8 cellular contexts compared by ENCODE assay signal in the genomic region with DNA sequence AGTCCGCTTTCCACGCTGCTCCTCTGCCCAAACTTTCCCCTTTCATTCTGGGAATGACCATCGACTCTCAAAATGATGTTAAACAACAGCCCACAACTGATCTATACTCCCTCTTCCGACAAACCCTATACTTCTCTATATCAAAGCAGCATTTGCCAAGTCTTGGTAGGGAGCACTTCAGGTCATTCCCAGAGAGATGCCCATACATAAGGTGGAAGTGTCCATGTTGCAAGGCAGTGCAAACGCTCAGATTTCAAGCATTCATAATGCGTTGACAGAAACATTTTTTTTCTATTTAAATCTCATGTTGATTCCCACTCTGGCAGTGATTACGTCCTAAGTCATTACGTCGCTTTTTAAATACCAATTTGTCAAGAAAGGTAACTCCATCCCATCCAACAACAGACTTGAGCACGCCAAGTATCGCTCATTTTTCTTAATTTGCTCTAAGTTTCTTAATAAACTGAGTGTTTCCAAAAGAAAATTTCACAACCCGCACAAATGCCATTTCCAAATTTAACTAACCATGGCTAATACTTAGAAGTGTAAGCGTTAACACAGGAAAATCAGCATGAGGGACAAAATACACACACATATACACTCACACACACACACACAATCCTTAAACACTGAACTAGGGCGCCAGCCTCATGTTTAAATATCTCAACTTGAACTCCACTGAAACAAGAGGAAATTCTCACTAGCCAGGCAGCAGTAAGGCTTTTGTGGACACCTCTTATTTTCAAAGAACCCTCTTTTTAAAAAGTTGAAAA. TPM values are rescaled to one million over a fixed set of nuclear protein-coding genes. Genes with fewer than 3 reads are reported as not detected.
A peak's percentile ranks its signal among the peaks of the same experiment; 100 is the strongest.
DNase-seq lines count a peak whose midpoint lies in the region; ATAC-seq and TF ChIP-seq lines count a peak whose summit lies in the region.

No MANE protein-coding gene starts in this region.

- peak overlapping the region; percentile 21 for H2AFZ ChIP-seq in neural cell (ENCODE audit: low read depth, low read length)

- H3K27ac ChIP-seq in SJSA1 = peak overlapping the region; percentile 18; the same call in 1 of the 2 replicates
- no peak overlapping the region for H3K27ac ChIP-seq in neural cell (ENCODE audit: low read length)

- no peak for TF ChIP-seq RAD21 in neural cell (conservative IDR thresholded peaks at IDR 0.05)

- H3F3A ChIP-seq in neural cell (ENCODE audit: insufficient read depth, low read length, poor library complexity, severe bottlenecking) = peaks cover 7% of the 10 kb centered on the region

- ATAC-seq in GM21526 (IDR thresholded peaks at IDR 0.05; ENCODE audit: low FRiP score, unreplicated experiment) = no peak

- TF ChIP-seq CTCF in epithelial cell of proximal tubule (conservative IDR thresholded peaks at IDR 0.05; ENCODE audit: low read depth, low read length) (no peak), neural cell (IDR thresholded peaks at IDR 0.05; ENCODE audit: poor library complexity, severe bottlenecking) (no peak)

- peak overlapping the region; percentile 100 for H3K4me2 ChIP-seq in neural cell (ENCODE audit: low read length)

- no peaks in the 10 kb centered on the region for H3K9me2 ChIP-seq in neural cell (ENCODE audit: insufficient read depth, low read length)

- H4K20me1 ChIP-seq in neural cell (ENCODE audit: insufficient read depth) = no peaks in the 10 kb centered on the region

- no peak for TF ChIP-seq EP300 in neural cell (conservative IDR thresholded peaks at IDR 0.05; ENCODE audit: poor library complexity, severe bottlenecking)

- no peaks in the 10 kb centered on the region for H3K9me3 ChIP-seq in SJSA1 (replicated peaks)
- H3K9me3 ChIP-seq in neural cell (ENCODE audit: low read length) = no peaks in the 10 kb centered on the region

- H3K27me3 ChIP-seq in SJSA1 (replicated peaks) = no peaks in the 10 kb centered on the region
- no peaks in the 10 kb centered on the region for H3K27me3 ChIP-seq in neural cell (ENCODE audit: insufficient read depth, low read depth, low read length)

- peak overlapping the region; percentile 95 for H3K4me3 ChIP-seq in SJSA1
- peak overlapping the region; percentile 73 for H3K4me3 ChIP-seq in epithelial cell of proximal tubule (ENCODE audit: low read depth, low read length)
- H3K4me3 ChIP-seq in neural cell (ENCODE audit: low read length) = peak overlapping the region; percentile 79

- H3K36me3 ChIP-seq in SJSA1 = peaks cover 5% of the 10 kb centered on the region; the same call in 1 of the 2 replicates
- H3K36me3 ChIP-seq in neural cell (ENCODE audit: insufficient read depth, low read length) = no peaks in the 10 kb centered on the region

- H3K9ac ChIP-seq in neural cell (ENCODE audit: low read length) = peak overlapping the region; percentile 56

- DNase-seq in ELR (ENCODE audit: low read depth) = peak; percentile 33
- peak; percentile 21 for DNase-seq in HCEC 1CT
- no peak for DNase-seq in SJSA1 (ENCODE audit: low read depth in 1 of 2, low spot score in 2 of 2)
- DNase-seq in epithelial cell of proximal tubule (ENCODE audit: low read depth) = no peak
- DNase-seq in GM19238 (ENCODE audit: insufficient read length, low spot score) = no peak
- no peak for DNase-seq in SKM-1 (lab: John Stamatoyannopoulos, UW; ENCODE audit: unreplicated experiment)

- peaks cover 18% of the 10 kb centered on the region for H3K4me1 ChIP-seq in SJSA1 (replicated peaks)

- peaks cover 38% of the 10 kb centered on the region for H3K79me2 ChIP-seq in neural cell (replicated peaks; ENCODE audit: insufficient read depth, low read length)

TF ChIP-seq in neural cell, 6 proteins besides CTCF, POLR2A, EP300 and RAD21:
- TF ChIP-seq TAF1 (IDR thresholded peaks at IDR 0.05; ENCODE audit: low read depth) (no peak), POLR2AphosphoS5 (IDR thresholded peaks at IDR 0.05) (no peak)

RNA-seq across cellular contexts. Expression of gene GXYLT1, which starts 1.1 kb away (rescaled TPM):
- total RNA-seq in SJSA1 (2014; rRNA removed; shearing (Covaris generic)) = 18.3 and 24.3 TPM in 2 replicates
- 9.6 and 13.5 TPM in 2 replicates for total RNA-seq in epithelial cell of proximal tubule
- 2.9 and 3.2 TPM in 2 replicates for polyA plus RNA-seq in neural cell
- 11.7 and 13.0 TPM in 2 replicates for polyA minus RNA-seq in neural cell

Comparison
In these comparisons a context has a peak if more than half of its experiments do, and no peak if none do; other contexts are left out.
1. DNase-seq: peak in ELR (single experiment) and HCEC 1CT (single experiment); none in SJSA1 (0 of 2), epithelial cell of proximal tubule (single experiment), GM19238 (single experiment) and SKM-1 (single experiment).
2. Peak in every context shown above with its lines, with median percentiles within 50 percentile points of each other: H3K4me3 ChIP-seq.